ENCODE assay signal across 8 cellular contexts in genomic region chr1:44405804-44406743, GRCh38. TPM values are rescaled to one million over a fixed set of nuclear protein-coding genes. Genes with fewer than 3 reads are reported as not detected.
DNase-seq lines count a peak whose midpoint lies in the region; ATAC-seq and TF ChIP-seq lines count a peak whose summit lies in the region.

No MANE protein-coding gene starts in this region.

- H3K4me3 ChIP-seq in AG09309 (ENCODE audit: control insufficient read depth, low read depth, low read length) (peak overlapping the region; percentile 46), HUES48 (ENCODE audit: low read depth, low read length) (peak overlapping the region; percentile 95)

- H3K27ac ChIP-seq in HUES48 (ENCODE audit: low read depth, low read length), result peak overlapping the region; percentile 26

- no peaks in the 10 kb centered on the region for H3K9me3 ChIP-seq in HUES48 (ENCODE audit: control insufficient read depth, insufficient read depth, low read length)

- H3K9me3 Mint-ChIP-seq in activated CD8-positive, alpha-beta memory T cell treated with anti-CD3 and anti-CD28 coated beads, Interleukin-2, amount 10 ng/mL, durations not matched to agents 7 days and 5 days (ENCODE audit: low read depth), result no peaks in the 10 kb centered on the region
- H3K9me3 Mint-ChIP-seq in progenitor cell of endocrine pancreas (ENCODE audit: low read depth), result no peaks in the 10 kb centered on the region

- TF ChIP-seq CTCF in AG09309 (IDR thresholded peaks at IDR 0.05; ENCODE audit: control insufficient read depth, insufficient read depth, low read depth, low read length, missing control alignments) (no peak), progenitor cell of endocrine pancreas (IDR thresholded peaks at IDR 0.05; ENCODE audit: unreplicated experiment) (no peak)

- peaks cover 32% of the 10 kb centered on the region for H3K4me1 Mint-ChIP-seq in activated CD8-positive, alpha-beta memory T cell treated with anti-CD3 and anti-CD28 coated beads, Interleukin-2, amount 10 ng/mL, durations not matched to agents 7 days and 5 days
- peaks cover 18% of the 10 kb centered on the region for H3K4me1 Mint-ChIP-seq in progenitor cell of endocrine pancreas (ENCODE audit: low read depth)

- no peaks in the 10 kb centered on the region for H3K36me3 ChIP-seq in HUES48 (ENCODE audit: control insufficient read depth, insufficient read depth, low read length)

- peaks cover 59% of the 10 kb centered on the region for H3K27me3 ChIP-seq in HUES48 (ENCODE audit: control insufficient read depth, insufficient read depth, low read length)

- no peak overlapping the region for H3K9ac ChIP-seq in HUES48 (ENCODE audit: low read depth, low read length)

- H3K36me3 Mint-ChIP-seq in activated CD8-positive, alpha-beta memory T cell treated with anti-CD3 and anti-CD28 coated beads, Interleukin-2, amount 10 ng/mL, durations not matched to agents 7 days and 5 days, result no peaks in the 10 kb centered on the region
- H3K36me3 Mint-ChIP-seq in progenitor cell of endocrine pancreas (ENCODE audit: insufficient read depth), result no peaks in the 10 kb centered on the region

- H3K27ac Mint-ChIP-seq in activated CD8-positive, alpha-beta memory T cell treated with anti-CD3 and anti-CD28 coated beads, Interleukin-2, amount 10 ng/mL, durations not matched to agents 7 days and 5 days, result no peak overlapping the region
- peak overlapping the region; percentile 73 for H3K27ac Mint-ChIP-seq in progenitor cell of endocrine pancreas

- no peak for DNase-seq in AG09309 (ENCODE audit: low read depth)
- peak; percentile 54 for DNase-seq in activated CD8-positive, alpha-beta memory T cell treated with anti-CD3 and anti-CD28 coated beads, Interleukin-2, amount 10 ng/mL, durations not matched to agents 7 days and 5 days
- peak; percentile 25 for DNase-seq in germinal center (ENCODE audit: low spot score)
- peak; percentile 14 for DNase-seq in progenitor cell of endocrine pancreas (ENCODE audit: low spot score, unreplicated experiment)
- DNase-seq in NAMALWA (ENCODE audit: low spot score), result no peak
- DNase-seq in hippocampal formation (lab: John Stamatoyannopoulos, UW), result no peak
- no peak for DNase-seq in MV-4-11 (lab: John Stamatoyannopoulos, UW)

- CTCF ChIA-PET in activated CD8-positive, alpha-beta memory T cell treated with anti-CD3 and anti-CD28 coated beads, Interleukin-2, amount 10 ng/mL, durations not matched to agents 7 days and 5 days (lab: Charles Lee), result no interaction called here

- H3K4me3 Mint-ChIP-seq in activated CD8-positive, alpha-beta memory T cell treated with anti-CD3 and anti-CD28 coated beads, Interleukin-2, amount 10 ng/mL, durations not matched to agents 7 days and 5 days, result peak overlapping the region; percentile 75
- H3K4me3 Mint-ChIP-seq in progenitor cell of endocrine pancreas (ENCODE audit: low read depth), result peak overlapping the region; percentile 83

- peaks cover 57% of the 10 kb centered on the region for H3K27me3 Mint-ChIP-seq in activated CD8-positive, alpha-beta memory T cell treated with anti-CD3 and anti-CD28 coated beads, Interleukin-2, amount 10 ng/mL, durations not matched to agents 7 days and 5 days
- H3K27me3 Mint-ChIP-seq in progenitor cell of endocrine pancreas, result peaks cover 34% of the 10 kb centered on the region

- peaks cover 25% of the 10 kb centered on the region for H3K4me1 ChIP-seq in HUES48 (ENCODE audit: control insufficient read depth, insufficient read depth, low read length)

- ATAC-seq in activated CD8-positive, alpha-beta memory T cell treated with anti-CD3 and anti-CD28 coated beads, Interleukin-2, amount 10 ng/mL, durations not matched to agents 7 days and 5 days, result peak; percentile 71

RNA-seq across cellular contexts. Expression of gene RNF220, which starts 1.0 kb away (rescaled TPM):
- total RNA-seq in activated CD8-positive, alpha-beta memory T cell treated with anti-CD3 and anti-CD28 coated beads, Interleukin-2, amount 10 ng/mL, durations not matched to agents 7 days and 5 days, result 10 to 100 TPM; 81.8 to 94.1 TPM
- 85.9 and 87.5 TPM in 2 replicates for total RNA-seq in progenitor cell of endocrine pancreas

RNA-seq across cellular contexts. Expression of gene ERI3, which starts 51.0 kb away (rescaled TPM):
- 10 to 100 TPM; 27.2 to 30.4 TPM for total RNA-seq in activated CD8-positive, alpha-beta memory T cell treated with anti-CD3 and anti-CD28 coated beads, Interleukin-2, amount 10 ng/mL, durations not matched to agents 7 days and 5 days
- 93.6 and 96.1 TPM in 2 replicates for total RNA-seq in progenitor cell of endocrine pancreas

Comparison
In these comparisons a context has a peak if more than half of its experiments do, and no peak if none do; other contexts are left out.
1. DNase-seq: peak in activated CD8-positive, alpha-beta memory T cell treated with anti-CD3 and anti-CD28 coated beads, Interleukin-2, amount 10 ng/mL, durations not matched to agents 7 days and 5 days (single experiment), germinal center (single experiment) and progenitor cell of endocrine pancreas (single experiment); none in AG09309 (single experiment), NAMALWA (single experiment), hippocampal formation (0 of 2) and MV-4-11 (single experiment).